8 cellular contexts compared by ENCODE assay signal in genomic region chrX:109709129-109709631, GRCh38. TPM values are rescaled to one million over a fixed set of nuclear protein-coding genes. Genes with fewer than 3 reads are reported as not detected.
DNase-seq lines count a peak whose midpoint lies in the region; ATAC-seq and TF ChIP-seq lines count a peak whose summit lies in the region.

No MANE protein-coding gene starts in this region.

- no peaks in the 10 kb centered on the region for H3K36me3 Mint-ChIP-seq in Caco-2 (ENCODE audit: insufficient read depth, unreplicated experiment)
- H3K36me3 Mint-ChIP-seq in activated naive CD8-positive, alpha-beta T cell treated with anti-CD3 and anti-CD28 coated beads, Interleukin-2, amount 10 ng/mL, durations not matched to agents 7 days and 5 days: peaks cover 8% of the 10 kb centered on the region
- H3K36me3 Mint-ChIP-seq in naive B cell: no peaks in the 10 kb centered on the region

- WGBS in aorta, 2 donors: 12 to 41% methylated on average over 3 of the region's 3 CpGs

- peak; percentile 64 for ATAC-seq in GM19467 (IDR thresholded peaks at IDR 0.05; ENCODE audit: unreplicated experiment)
- ATAC-seq in HG03521 (IDR thresholded peaks at IDR 0.05; ENCODE audit: unreplicated experiment): peak; percentile 62
- peak; percentile 48 for ATAC-seq in activated naive CD8-positive, alpha-beta T cell treated with anti-CD3 and anti-CD28 coated beads, Interleukin-2, amount 10 ng/mL, durations not matched to agents 7 days and 5 days (ENCODE audit: low read depth)
- ATAC-seq in naive B cell (ENCODE audit: low read depth in 2 of 2): peak; percentile 69 to 74
- no peak for ATAC-seq in aorta (ENCODE audit: low FRiP score)

- H3K27me3 ChIP-seq in Caco-2 (replicated peaks; ENCODE audit: control insufficient read depth, insufficient read depth, low read length): no peaks in the 10 kb centered on the region
- no peaks in the 10 kb centered on the region for H3K27me3 ChIP-seq in aorta (ENCODE audit: control insufficient read depth in 1 of 2, insufficient read depth in 2 of 2, low read length in 1 of 2)

- no peaks in the 10 kb centered on the region for H3K9me3 Mint-ChIP-seq in Caco-2 (ENCODE audit: unreplicated experiment)
- no peaks in the 10 kb centered on the region for H3K9me3 Mint-ChIP-seq in activated naive CD8-positive, alpha-beta T cell treated with anti-CD3 and anti-CD28 coated beads, Interleukin-2, amount 10 ng/mL, durations not matched to agents 7 days and 5 days
- no peaks in the 10 kb centered on the region for H3K9me3 Mint-ChIP-seq in naive B cell

- no peaks in the 10 kb centered on the region for H3K9me3 ChIP-seq in Caco-2
- no peaks in the 10 kb centered on the region for H3K9me3 ChIP-seq in aorta (ENCODE audit: control insufficient read depth, low read length)

- CTCF ChIA-PET in Caco-2 (lab: Charles Lee): interaction anchor here (1.3 to 1.4 kb wide), 2 partner anchors 148 to 182 kb away, joined by 5 read pairs; no protein-coding TSS in a partner anchor

- DNase-seq in Caco-2: peak; percentile 30
- no peak for DNase-seq in activated naive CD8-positive, alpha-beta T cell treated with anti-CD3 and anti-CD28 coated beads, Interleukin-2, amount 10 ng/mL, durations not matched to agents 7 days and 5 days
- peak; percentile 26 for DNase-seq in naive B cell
- DNase-seq in head of caudate nucleus: no peak
- DNase-seq in stimulated activated CD8-positive, alpha-beta memory T cell treated with anti-CD3 and anti-CD28 coated beads, Interleukin-4, amount 100 ng/mL, for 48 hours: no peak
- DNase-seq in aorta: no peak

- H3K4me3 ChIP-seq in Caco-2 (ENCODE audit: low read depth, low read length): no peak overlapping the region
- no peak overlapping the region for H3K4me3 ChIP-seq in aorta (ENCODE audit: low read length in 2 of 2)

- H3K27me3 Mint-ChIP-seq in Caco-2 (ENCODE audit: insufficient read depth, unreplicated experiment) (no peaks in the 10 kb centered on the region), naive B cell (no peaks in the 10 kb centered on the region)
- H3K27me3 Mint-ChIP-seq in activated naive CD8-positive, alpha-beta T cell treated with anti-CD3 and anti-CD28 coated beads, Interleukin-2, amount 10 ng/mL, durations not matched to agents 7 days and 5 days: no peaks in the 10 kb centered on the region

- intact Hi-C loops in Caco-2 (cut with micrococcal nuclease; ENCODE audit: unreplicated experiment) (no loop called here), head of caudate nucleus (cut with DNase I) (no loop called here), aorta (cut with DNase I) (no loop called here)

- BruUV-seq in Caco-2 (replicated peaks; lab: Mats Ljungman, UMichigan): no TSS peak

- H3K4me3 Mint-ChIP-seq in Caco-2 (ENCODE audit: unreplicated experiment) (no peak overlapping the region), naive B cell (peak overlapping the region in 7 of 8 donors; percentile 5 to 76 (median 66))
- peak overlapping the region; percentile 68 for H3K4me3 Mint-ChIP-seq in activated naive CD8-positive, alpha-beta T cell treated with anti-CD3 and anti-CD28 coated beads, Interleukin-2, amount 10 ng/mL, durations not matched to agents 7 days and 5 days

- H3K4me1 ChIP-seq in Caco-2 (peaks cover 3% of the 10 kb centered on the region; the same call in 1 of the 2 replicates), aorta (ENCODE audit: control insufficient read depth in 1 of 2, insufficient read depth in 2 of 2, low read length in 2 of 2) (peaks cover 0 to 1% of the 10 kb centered on the region in 2 donors)

- peak overlapping the region in 1 of 2 donors; percentile 51 for H3K27ac ChIP-seq in aorta (ENCODE audit: low read depth in 1 of 2, low read length in 2 of 2)

- no peak overlapping the region for H3K27ac Mint-ChIP-seq in Caco-2 (ENCODE audit: unreplicated experiment)
- peak overlapping the region; percentile 83 for H3K27ac Mint-ChIP-seq in activated naive CD8-positive, alpha-beta T cell treated with anti-CD3 and anti-CD28 coated beads, Interleukin-2, amount 10 ng/mL, durations not matched to agents 7 days and 5 days
- peak overlapping the region in 5 of 6 donors; percentile 44 to 94 (median 73) for H3K27ac Mint-ChIP-seq in naive B cell

- no peak for TF ChIP-seq CTCF in Caco-2 (IDR thresholded peaks at IDR 0.05; ENCODE audit: insufficient read depth in 1 of 2, low read depth in 1 of 2, low read length in 1 of 2, severe bottlenecking in 1 of 2, unreplicated experiment in 1 of 2)

- H3K4me1 Mint-ChIP-seq in Caco-2 (ENCODE audit: low read depth, unreplicated experiment) (no peaks in the 10 kb centered on the region), naive B cell (peaks cover 24 to 34% (median 27%) of the 10 kb centered on the region in 3 donors)
- H3K4me1 Mint-ChIP-seq in activated naive CD8-positive, alpha-beta T cell treated with anti-CD3 and anti-CD28 coated beads, Interleukin-2, amount 10 ng/mL, durations not matched to agents 7 days and 5 days: peaks cover 38% of the 10 kb centered on the region

- H3K36me3 ChIP-seq in Caco-2 (ENCODE audit: control insufficient read depth, insufficient read depth, low read length): no peaks in the 10 kb centered on the region
- H3K36me3 ChIP-seq in aorta (ENCODE audit: control insufficient read depth in 1 of 2, insufficient read depth in 2 of 2, low read length in 1 of 2): no peaks in the 10 kb centered on the region

- POLR2A ChIA-PET in Caco-2 (lab: Charles Lee): no interaction called here
- POLR2A ChIA-PET in activated naive CD8-positive, alpha-beta T cell treated with anti-CD3 and anti-CD28 coated beads, Interleukin-2, amount 10 ng/mL, durations not matched to agents 7 days and 5 days (lab: Charles Lee): no interaction called here

RNA-seq across cellular contexts. Expression of gene ACSL4, which starts 23.9 kb away (rescaled TPM):
- total RNA-seq in Caco-2 (2022) (36.3 and 38.3 TPM in 2 replicates), aorta (10 to 100 TPM; 47.8 to 73.5 TPM)
- total RNA-seq in activated naive CD8-positive, alpha-beta T cell treated with anti-CD3 and anti-CD28 coated beads, Interleukin-2, amount 10 ng/mL, durations not matched to agents 7 days and 5 days: 10 to 100 TPM; 34.3 to 44.3 TPM
- polyA plus RNA-seq in naive B cell (ENCODE audit: low read depth in 6 of 6) (10 to 100 TPM in 2 of 6 donors, 1 to 10 TPM in 4; 5.4 to 12.6 (median 9.3) TPM), aorta (10 to 100 TPM; 16.2 to 16.4 TPM)

Comparison
In these comparisons a context has a peak if more than half of its experiments do, and no peak if none do; other contexts are left out.
1. DNase-seq: peak in Caco-2 (2 of 2) and naive B cell (single experiment); none in activated naive CD8-positive, alpha-beta T cell treated with anti-CD3 and anti-CD28 coated beads, Interleukin-2, amount 10 ng/mL, durations not matched to agents 7 days and 5 days (single experiment), head of caudate nucleus (0 of 42), stimulated activated CD8-positive, alpha-beta memory T cell treated with anti-CD3 and anti-CD28 coated beads, Interleukin-4, amount 100 ng/mL, for 48 hours (single experiment) and aorta (0 of 2).